Comparison of ENCODE assay signal across 18 cellular contexts in genomic region chr7:37352251-37352650, GRCh38.
DNase-seq lines count a peak whose midpoint lies in the region; ATAC-seq and TF ChIP-seq lines count a peak whose summit lies in the region.
"Had no signal": no experiment of that assay in that cellular context is flagged by ENCODE, and none has a peak within 500 bp of the region (broad histone marks: within the 10 kb centered on the region; RNA-seq: fewer than 3 reads in every experiment).

No MANE protein-coding gene starts in this region.

- no peak overlapping the region for H3K27ac Mint-ChIP-seq in natural killer cell
- H3K27ac Mint-ChIP-seq in natural killer cell treated with Interleukin-12 subunit alpha and Interleukin-12 subunit beta and Interleukin-15 and Interleukin-18, amount 100 ng/mL, for 72 hours, result no peak overlapping the region
- H3K27ac Mint-ChIP-seq in activated naive CD8-positive, alpha-beta T cell treated with anti-CD3 and anti-CD28 coated beads, Interleukin-2, amount 10 ng/mL, durations not matched to agents 7 days and 5 days, result peak overlapping the region; percentile 85
- H3K27ac Mint-ChIP-seq in stimulated activated naive CD8-positive, alpha-beta T cell treated with anti-CD3 and anti-CD28 coated beads, Interleukin-15, amount 100 ng/mL, for 72 hours, result no peak overlapping the region
- H3K27ac Mint-ChIP-seq: type B pancreatic cell had no signal

- TSS peak; percentile 86 for BruUV-seq in OCI-LY7 (replicated peaks; lab: Mats Ljungman, UMichigan)

- intact Hi-C loops in natural killer cell (cut with micrococcal nuclease), result loop anchor here (2.0 to 10.0 kb wide), 4 partner anchors 95 to 143 kb away; partner anchors contain the start of gene ELMO1
- intact Hi-C loops in OCI-LY7 (cut with micrococcal nuclease; ENCODE audit: unreplicated experiment), result loop anchor here (5.0 to 10.0 kb wide), 2 partner anchors 135 to 143 kb away; no protein-coding TSS in a partner anchor
- intact Hi-C loops in uterus (cut with DNase I; ENCODE audit: low total_unique reads), result no loop called here
- intact Hi-C loops in breast epithelium (cut with DNase I; ENCODE audit: low total_unique reads), result no loop called here

- POLR2A ChIA-PET in OCI-LY7 (lab: Charles Lee), result interaction anchor here (0.6 to 1.8 kb wide), 5 partner anchors 8 to 151 kb away, joined by 3 to 7 read pairs (median 4); no protein-coding TSS in a partner anchor
- POLR2A ChIA-PET in activated naive CD8-positive, alpha-beta T cell treated with anti-CD3 and anti-CD28 coated beads, Interleukin-2, amount 10 ng/mL, durations not matched to agents 7 days and 5 days (lab: Charles Lee), result interaction anchor here (0.9 to 1.7 kb wide), 5 partner anchors 9 to 117 kb away, joined by 3 to 6 read pairs (median 5); no protein-coding TSS in a partner anchor

- no peaks in the 10 kb centered on the region for H4K20me1 ChIP-seq in OCI-LY7 (ENCODE audit: insufficient read depth, low read length)

- H3K4me1 ChIP-seq in OCI-LY7 (ENCODE audit: insufficient read depth, low read length, poor library complexity, severe bottlenecking) (peaks cover 26% of the 10 kb centered on the region), uterus (no peaks in the 10 kb centered on the region), breast epithelium (no peaks in the 10 kb centered on the region)
- H3K4me1 ChIP-seq: HAP-1 had no signal

- no peaks in the 10 kb centered on the region for H3K9me3 Mint-ChIP-seq in natural killer cell
- no peaks in the 10 kb centered on the region for H3K9me3 Mint-ChIP-seq in natural killer cell treated with Interleukin-12 subunit alpha and Interleukin-12 subunit beta and Interleukin-15 and Interleukin-18, amount 100 ng/mL, for 72 hours
- peaks cover 2% of the 10 kb centered on the region for H3K9me3 Mint-ChIP-seq in activated naive CD8-positive, alpha-beta T cell treated with anti-CD3 and anti-CD28 coated beads, Interleukin-2, amount 10 ng/mL, durations not matched to agents 7 days and 5 days
- peaks cover 0 to 3% of the 10 kb centered on the region in 2 donors for H3K9me3 Mint-ChIP-seq in stimulated activated naive CD8-positive, alpha-beta T cell treated with anti-CD3 and anti-CD28 coated beads, Interleukin-15, amount 100 ng/mL, for 72 hours

- DNase-seq in natural killer cell (no peak), OCI-LY7 (ENCODE audit: low spot score) (no peak), uterus (no peak), breast epithelium (ENCODE audit: low spot score in 2 of 2) (no peak), epidermal melanocyte (ENCODE audit: insufficient read length, low spot score) (no peak)
- DNase-seq in natural killer cell treated with Interleukin-12 subunit alpha and Interleukin-12 subunit beta and Interleukin-15 and Interleukin-18, amount 100 ng/mL, for 72 hours (ENCODE audit: low spot score), result no peak
- no peak for DNase-seq in activated naive CD8-positive, alpha-beta T cell treated with anti-CD3 and anti-CD28 coated beads, Interleukin-2, amount 10 ng/mL, durations not matched to agents 7 days and 5 days
- no peak for DNase-seq in stimulated activated naive CD8-positive, alpha-beta T cell treated with anti-CD3 and anti-CD28 coated beads, Interleukin-15, amount 100 ng/mL, for 72 hours
- DNase-seq: heart right ventricle, NCI-H1092, NCI-H510A, psoas muscle had no signal

- TF ChIP-seq CTCF in natural killer cell (IDR thresholded peaks at IDR 0.05) (no peak), OCI-LY7 (conservative IDR thresholded peaks at IDR 0.05; ENCODE audit: low read length) (no peak), uterus (IDR thresholded peaks at IDR 0.05) (no peak), breast epithelium (IDR thresholded peaks at IDR 0.05) (no peak)

- no peak for ATAC-seq in natural killer cell
- ATAC-seq in natural killer cell treated with Interleukin-12 subunit alpha and Interleukin-12 subunit beta and Interleukin-15 and Interleukin-18, amount 100 ng/mL, for 72 hours, result no peak
- ATAC-seq in activated naive CD8-positive, alpha-beta T cell treated with anti-CD3 and anti-CD28 coated beads, Interleukin-2, amount 10 ng/mL, durations not matched to agents 7 days and 5 days (ENCODE audit: low read depth), result no peak
- ATAC-seq in stimulated activated naive CD8-positive, alpha-beta T cell treated with anti-CD3 and anti-CD28 coated beads, Interleukin-15, amount 100 ng/mL, for 72 hours, result no peak
- ATAC-seq: heart right ventricle, psoas muscle had no signal

- H3K4me2 ChIP-seq in OCI-LY7 (ENCODE audit: low read length), result peak overlapping the region; percentile 89; the same call in 1 of the 2 replicates
- H3K4me2 ChIP-seq: SK-N-SH had no signal

- H3K4me3 ChIP-seq in OCI-LY7 (ENCODE audit: low read depth, low read length, poor library complexity, severe bottlenecking) (peak overlapping the region; percentile 74), uterus (no peak overlapping the region), breast epithelium (no peak overlapping the region)
- H3K4me3 ChIP-seq: mucosa of descending colon, psoas muscle had no signal

- no peaks in the 10 kb centered on the region for H3K27me3 ChIP-seq in uterus
- H3K27me3 ChIP-seq in breast epithelium, result no peaks in the 10 kb centered on the region
- H3K27me3 ChIP-seq: adrenal gland, heart right ventricle had no signal

- H3K27ac ChIP-seq in OCI-LY7 (ENCODE audit: low read depth, low read length, poor library complexity, severe bottlenecking), result no peak overlapping the region
- no peak overlapping the region for H3K27ac ChIP-seq in uterus
- H3K27ac ChIP-seq in breast epithelium, result no peak overlapping the region
- H3K27ac ChIP-seq: RWPE1 had no signal

- H3K36me3 ChIP-seq in OCI-LY7 (ENCODE audit: insufficient read depth, low read length), result no peaks in the 10 kb centered on the region
- no peaks in the 10 kb centered on the region for H3K36me3 ChIP-seq in uterus
- H3K36me3 ChIP-seq in breast epithelium, result no peaks in the 10 kb centered on the region
- H3K36me3 ChIP-seq: adrenal gland, HAP-1, heart right ventricle had no signal

- H3K9me3 ChIP-seq in OCI-LY7 (ENCODE audit: low read length) (no peaks in the 10 kb centered on the region; the same call in 1 of the 2 replicates), uterus (no peaks in the 10 kb centered on the region), breast epithelium (no peaks in the 10 kb centered on the region)
- H3K9me3 ChIP-seq: adrenal gland, HAP-1, heart right ventricle, mucosa of descending colon, psoas muscle, SK-N-SH had no signal

- H3K9me2 ChIP-seq in OCI-LY7 (ENCODE audit: insufficient read depth, low read length), result no peaks in the 10 kb centered on the region
- H3K9me2 ChIP-seq: SK-N-SH had no signal

- H3K79me2 ChIP-seq in OCI-LY7 (ENCODE audit: insufficient read depth, low read depth, low read length), result no peaks in the 10 kb centered on the region

- CTCF ChIA-PET in OCI-LY7 (lab: Charles Lee; ENCODE audit: unreplicated experiment), result interaction anchor here (1.1 to 3.4 kb wide), 3 partner anchors 10 to 117 kb away, joined by 3 to 15 read pairs (median 3); no protein-coding TSS in a partner anchor

- H3K4me3 Mint-ChIP-seq in natural killer cell, result peak overlapping the region; percentile 32
- H3K4me3 Mint-ChIP-seq in natural killer cell treated with Interleukin-12 subunit alpha and Interleukin-12 subunit beta and Interleukin-15 and Interleukin-18, amount 100 ng/mL, for 72 hours, result no peak overlapping the region
- H3K4me3 Mint-ChIP-seq in activated naive CD8-positive, alpha-beta T cell treated with anti-CD3 and anti-CD28 coated beads, Interleukin-2, amount 10 ng/mL, durations not matched to agents 7 days and 5 days, result peak overlapping the region; percentile 89
- H3K4me3 Mint-ChIP-seq in stimulated activated naive CD8-positive, alpha-beta T cell treated with anti-CD3 and anti-CD28 coated beads, Interleukin-15, amount 100 ng/mL, for 72 hours, result peak overlapping the region; percentile 93 to 96
- H3K4me3 Mint-ChIP-seq: type B pancreatic cell had no signal

- H3K4me1 Mint-ChIP-seq in natural killer cell, result peaks cover 57 to 68% of the 10 kb centered on the region in 2 donors
- H3K4me1 Mint-ChIP-seq in natural killer cell treated with Interleukin-12 subunit alpha and Interleukin-12 subunit beta and Interleukin-15 and Interleukin-18, amount 100 ng/mL, for 72 hours (ENCODE audit: low read depth in 2 of 2), result peaks cover 38 to 42% of the 10 kb centered on the region in 2 donors
- H3K4me1 Mint-ChIP-seq in activated naive CD8-positive, alpha-beta T cell treated with anti-CD3 and anti-CD28 coated beads, Interleukin-2, amount 10 ng/mL, durations not matched to agents 7 days and 5 days, result peaks cover 30% of the 10 kb centered on the region
- peaks cover 87% of the 10 kb centered on the region for H3K4me1 Mint-ChIP-seq in stimulated activated naive CD8-positive, alpha-beta T cell treated with anti-CD3 and anti-CD28 coated beads, Interleukin-15, amount 100 ng/mL, for 72 hours

- TF ChIP-seq POLR2A in uterus (IDR thresholded peaks at IDR 0.05), result no peak
- TF ChIP-seq POLR2A in breast epithelium (IDR thresholded peaks at IDR 0.05), result no peak

- H3K27me3 Mint-ChIP-seq in natural killer cell (ENCODE audit: low read depth in 2 of 2), result peaks cover 12 to 36% of the 10 kb centered on the region in 2 donors
- peaks cover 0 to 27% of the 10 kb centered on the region in 2 donors for H3K27me3 Mint-ChIP-seq in natural killer cell treated with Interleukin-12 subunit alpha and Interleukin-12 subunit beta and Interleukin-15 and Interleukin-18, amount 100 ng/mL, for 72 hours
- no peaks in the 10 kb centered on the region for H3K27me3 Mint-ChIP-seq in activated naive CD8-positive, alpha-beta T cell treated with anti-CD3 and anti-CD28 coated beads, Interleukin-2, amount 10 ng/mL, durations not matched to agents 7 days and 5 days
- no peaks in the 10 kb centered on the region for H3K27me3 Mint-ChIP-seq in stimulated activated naive CD8-positive, alpha-beta T cell treated with anti-CD3 and anti-CD28 coated beads, Interleukin-15, amount 100 ng/mL, for 72 hours
- H3K27me3 Mint-ChIP-seq: type B pancreatic cell had no signal

- H3K36me3 Mint-ChIP-seq in natural killer cell, result no peaks in the 10 kb centered on the region
- no peaks in the 10 kb centered on the region for H3K36me3 Mint-ChIP-seq in natural killer cell treated with Interleukin-12 subunit alpha and Interleukin-12 subunit beta and Interleukin-15 and Interleukin-18, amount 100 ng/mL, for 72 hours
- no peaks in the 10 kb centered on the region for H3K36me3 Mint-ChIP-seq in activated naive CD8-positive, alpha-beta T cell treated with anti-CD3 and anti-CD28 coated beads, Interleukin-2, amount 10 ng/mL, durations not matched to agents 7 days and 5 days

- H2AFZ ChIP-seq in OCI-LY7 (ENCODE audit: low read length), result peak overlapping the region; percentile 99; the same call in 1 of the 2 replicates

Comparison
In these comparisons a context has a peak if more than half of its experiments do, and no peak if none do; other contexts are left out.
1. intact Hi-C loops: an anchor here in natural killer cell (2.0 to 10.0 kb wide) and OCI-LY7 (5.0 to 10.0 kb wide); none called in uterus and breast epithelium.